Comparison of ENCODE assay signal across 19 cellular contexts in the genomic region with DNA sequence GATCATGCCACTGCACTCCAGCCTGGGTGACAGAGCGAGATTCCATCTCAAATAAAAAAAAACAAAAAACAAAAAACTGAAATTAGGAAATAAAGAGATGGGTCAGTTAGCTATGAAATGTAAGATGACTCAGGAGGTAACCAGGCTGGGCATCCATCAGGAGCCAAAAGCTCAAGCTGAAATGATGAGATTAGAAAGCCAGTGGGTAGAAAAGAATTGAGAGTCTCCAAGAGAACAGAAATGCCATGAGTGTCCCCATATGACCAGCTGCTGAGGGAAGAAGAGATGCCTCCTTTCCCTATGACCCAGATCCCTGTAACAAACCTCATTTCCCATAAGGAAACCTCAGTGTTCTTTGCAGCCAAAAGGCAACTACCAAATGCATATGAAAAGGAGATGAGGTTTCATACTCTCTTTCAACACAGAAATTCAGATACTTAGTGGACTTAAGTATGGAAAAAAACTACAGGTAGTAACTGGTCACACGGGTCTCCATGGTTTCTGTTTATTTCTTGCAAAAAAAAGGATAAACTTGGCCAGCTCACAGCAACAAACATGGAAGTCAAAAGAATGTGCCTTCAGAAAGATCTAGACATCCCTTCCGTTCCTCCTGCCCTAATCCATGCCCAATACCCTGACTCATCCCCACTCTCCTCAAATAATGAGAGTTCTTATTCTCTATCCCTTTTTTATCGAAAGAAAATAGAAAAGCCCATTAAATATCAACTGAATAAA. TPM values are rescaled to one million over a fixed set of nuclear protein-coding genes. Genes with fewer than 3 reads are reported as not detected.
DNase-seq lines count a peak whose midpoint lies in the region; ATAC-seq, FAIRE-seq and TF ChIP-seq lines count a peak whose summit lies in the region.
"Had no signal": no experiment of that assay in that cellular context is flagged by ENCODE, and none has a peak within 500 bp of the region (broad histone marks: within the 10 kb centered on the region; RNA-seq: fewer than 3 reads in every experiment).

No MANE protein-coding gene starts in this region.

- H2AFZ ChIP-seq in astrocyte (ENCODE audit: low read depth, low read length): no peak overlapping the region
- H2AFZ ChIP-seq: PC-9 had no signal

- no peaks in the 10 kb centered on the region for H3K27me3 ChIP-seq in breast epithelium
- no peaks in the 10 kb centered on the region for H3K27me3 ChIP-seq in astrocyte (ENCODE audit: insufficient read depth, low read length)
- no peaks in the 10 kb centered on the region for H3K27me3 ChIP-seq in subcutaneous abdominal adipose tissue (ENCODE audit: control insufficient read depth in 5 of 5, insufficient read depth in 4 of 5, low read length in 5 of 5)

- FAIRE-seq in astrocyte (lab: Jason Lieb, UNC): peak; percentile 62

- H3K27ac ChIP-seq in breast epithelium (no peak overlapping the region), astrocyte (ENCODE audit: low read depth, low read length) (peak overlapping the region; percentile 29), subcutaneous abdominal adipose tissue (ENCODE audit: low read depth, low read length) (peak overlapping the region; percentile 38)
- H3K27ac ChIP-seq: PC-9, thoracic aorta had no signal

- no peaks in the 10 kb centered on the region for H3K9me3 Mint-ChIP-seq in MCF 10A (ENCODE audit: unreplicated experiment)
- H3K9me3 Mint-ChIP-seq in astrocyte (ENCODE audit: unreplicated experiment): no peaks in the 10 kb centered on the region
- no peaks in the 10 kb centered on the region for H3K9me3 Mint-ChIP-seq in activated T-helper 2 cell treated with anti-CD3 and anti-CD28 coated beads, Interferon-gamma antibody, Interleukin-2, Interleukin-4, amounts not matched to agents 10 μg/mL and 5 μg/mL and 100 μg/mL, durations not matched to agents 14 hours and 24 hours and 36 hours
- H3K9me3 Mint-ChIP-seq: nephron progenitor cell, T-cell had no signal

- H3K27ac Mint-ChIP-seq in MCF 10A (ENCODE audit: low read depth, unreplicated experiment): peak overlapping the region; percentile 78
- H3K27ac Mint-ChIP-seq in astrocyte (ENCODE audit: unreplicated experiment): peak overlapping the region; percentile 72
- H3K27ac Mint-ChIP-seq in activated T-helper 2 cell treated with anti-CD3 and anti-CD28 coated beads, Interferon-gamma antibody, Interleukin-2, Interleukin-4, amounts not matched to agents 10 μg/mL and 5 μg/mL and 100 μg/mL, durations not matched to agents 14 hours and 24 hours and 36 hours: no peak overlapping the region
- H3K27ac Mint-ChIP-seq: nephron progenitor cell, T-cell had no signal

- H4K20me1 ChIP-seq in astrocyte (ENCODE audit: insufficient read depth, low read length): no peaks in the 10 kb centered on the region

- no peak for ATAC-seq in stimulated activated naive CD8-positive, alpha-beta T cell treated with anti-CD3 and anti-CD28 coated beads, Interleukin-15, Interleukin-2, amounts not matched to agents 100 U/mL and 50 U/mL, for 24 hours
- ATAC-seq: left lobe of liver, T-cell had no signal

- H3K4me1 ChIP-seq in breast epithelium (no peaks in the 10 kb centered on the region), astrocyte (ENCODE audit: insufficient read depth, low read length) (peaks cover 13% of the 10 kb centered on the region), subcutaneous abdominal adipose tissue (ENCODE audit: control insufficient read depth in 5 of 5, insufficient read depth in 5 of 5, low read length in 5 of 5) (peaks cover 3 to 34% (median 16%) of the 10 kb centered on the region in 5 donors)

- no peak overlapping the region for H3K4me3 Mint-ChIP-seq in MCF 10A (ENCODE audit: unreplicated experiment)
- no peak overlapping the region for H3K4me3 Mint-ChIP-seq in astrocyte (ENCODE audit: unreplicated experiment)
- no peak overlapping the region for H3K4me3 Mint-ChIP-seq in activated T-helper 2 cell treated with anti-CD3 and anti-CD28 coated beads, Interferon-gamma antibody, Interleukin-2, Interleukin-4, amounts not matched to agents 10 μg/mL and 5 μg/mL and 100 μg/mL, durations not matched to agents 14 hours and 24 hours and 36 hours (ENCODE audit: low read depth)
- H3K4me3 Mint-ChIP-seq: nephron progenitor cell, T-cell had no signal

- no peaks in the 10 kb centered on the region for H3K36me3 ChIP-seq in breast epithelium
- H3K36me3 ChIP-seq in astrocyte (ENCODE audit: insufficient read depth, low read length): no peaks in the 10 kb centered on the region
- peaks cover 0 to 2% (median 0%) of the 10 kb centered on the region in 5 donors for H3K36me3 ChIP-seq in subcutaneous abdominal adipose tissue (ENCODE audit: control insufficient read depth in 5 of 5, insufficient read depth in 5 of 5, low read length in 5 of 5)
- H3K36me3 ChIP-seq: thoracic aorta had no signal

- CTCF ChIA-PET in MCF 10A (lab: Yijun Ruan, JAX): interaction anchor here (0.6 kb wide), 2 partner anchors 13 to 1936 kb away, joined by 3 read pairs; no protein-coding TSS in a partner anchor

- H3K27me3 Mint-ChIP-seq in MCF 10A (ENCODE audit: insufficient read depth, unreplicated experiment) (no peaks in the 10 kb centered on the region), astrocyte (ENCODE audit: low read depth, unreplicated experiment) (no peaks in the 10 kb centered on the region)
- H3K27me3 Mint-ChIP-seq in activated T-helper 2 cell treated with anti-CD3 and anti-CD28 coated beads, Interferon-gamma antibody, Interleukin-2, Interleukin-4, amounts not matched to agents 10 μg/mL and 5 μg/mL and 100 μg/mL, durations not matched to agents 14 hours and 24 hours and 36 hours (ENCODE audit: low read depth): no peaks in the 10 kb centered on the region
- H3K27me3 Mint-ChIP-seq: T-cell had no signal

- no TSS peak for BruUV-seq in MCF 10A (replicated peaks; lab: Mats Ljungman, UMichigan)

- POLR2A ChIA-PET in MCF 10A (lab: Yijun Ruan, JAX): interaction anchor here (0.6 to 3.6 kb wide), 4 partner anchors 7 to 28 kb away, joined by 4 to 23 read pairs (median 5); a partner anchor contains a TSS

- intact Hi-C loops in MCF 10A (cut with micrococcal nuclease): no loop called here
- intact Hi-C loops in breast epithelium (cut with DNase I; ENCODE audit: low total_unique reads): no loop called here
- intact Hi-C loops in activated T-helper 2 cell treated with anti-CD3 and anti-CD28 coated beads, Interferon-gamma antibody, Interleukin-2, Interleukin-4, amounts not matched to agents 10 μg/mL and 5 μg/mL and 100 μg/mL, durations not matched to agents 14 hours and 24 hours and 36 hours (cut with micrococcal nuclease): no loop called here

- peak overlapping the region; percentile 43 for H3K4me2 ChIP-seq in astrocyte (ENCODE audit: low read length)
- H3K4me2 ChIP-seq: PC-9 had no signal

- H3K9ac ChIP-seq in astrocyte (ENCODE audit: low read length): no peak overlapping the region
- H3K9ac ChIP-seq in subcutaneous abdominal adipose tissue (ENCODE audit: low read length in 5 of 5): no peak overlapping the region

- DNase-seq in MCF 10A (ENCODE audit: unreplicated experiment) (peak; percentile 34), breast epithelium (ENCODE audit: low spot score in 2 of 2) (no peak), astrocyte (ENCODE audit: low read depth) (peak; percentile 45), fibroblast of villous mesenchyme (ENCODE audit: low read depth) (peak; percentile 30), middle frontal gyrus (ENCODE audit: extremely low spot score, low spot score) (no peak)
- no peak for DNase-seq in activated T-helper 2 cell treated with anti-CD3 and anti-CD28 coated beads, Interferon-gamma antibody, Interleukin-2, Interleukin-4, amounts not matched to agents 10 μg/mL and 5 μg/mL and 100 μg/mL, durations not matched to agents 14 hours and 24 hours and 36 hours (ENCODE audit: low spot score)
- DNase-seq in stimulated activated naive CD8-positive, alpha-beta T cell treated with anti-CD3 and anti-CD28 coated beads, Interleukin-15, Interleukin-2, amounts not matched to agents 100 U/mL and 50 U/mL, for 24 hours: no peak
- DNase-seq: activated CD4-positive, alpha-beta T cell treated with anti-CD3 and anti-CD28 coated beads for 1 hour; amniotic stem cell; effector memory CD4-positive, alpha-beta T cell; NCI-H1105 treated with DMSO at 0.1 percent for 48 hours; NCI-H446; nephron progenitor cell; T-cell had no signal

- H3K4me3 ChIP-seq in breast epithelium (no peak overlapping the region), astrocyte (ENCODE audit: insufficient read depth, low read depth, low read length) (no peak overlapping the region), fibroblast of villous mesenchyme (ENCODE audit: low read depth, low read length) (no peak overlapping the region), subcutaneous abdominal adipose tissue (ENCODE audit: low read depth in 1 of 5, low read length in 5 of 5) (peak overlapping the region in 1 of 5 donors; percentile 12)
- H3K4me3 ChIP-seq: PC-9, skin epidermis, thoracic aorta had no signal

- H3K4me1 Mint-ChIP-seq in MCF 10A (ENCODE audit: insufficient read depth, unreplicated experiment) (peaks cover 40% of the 10 kb centered on the region), astrocyte (ENCODE audit: low read depth, unreplicated experiment) (peaks cover 36% of the 10 kb centered on the region)
- peaks cover 49% of the 10 kb centered on the region for H3K4me1 Mint-ChIP-seq in activated T-helper 2 cell treated with anti-CD3 and anti-CD28 coated beads, Interferon-gamma antibody, Interleukin-2, Interleukin-4, amounts not matched to agents 10 μg/mL and 5 μg/mL and 100 μg/mL, durations not matched to agents 14 hours and 24 hours and 36 hours (ENCODE audit: low read depth)

- H3K36me3 Mint-ChIP-seq in MCF 10A (ENCODE audit: insufficient read depth, unreplicated experiment) (no peaks in the 10 kb centered on the region), astrocyte (ENCODE audit: low read depth, unreplicated experiment) (peaks cover 11% of the 10 kb centered on the region)
- H3K36me3 Mint-ChIP-seq in activated T-helper 2 cell treated with anti-CD3 and anti-CD28 coated beads, Interferon-gamma antibody, Interleukin-2, Interleukin-4, amounts not matched to agents 10 μg/mL and 5 μg/mL and 100 μg/mL, durations not matched to agents 14 hours and 24 hours and 36 hours (ENCODE audit: low read depth): peaks cover 25% of the 10 kb centered on the region

- no peak for TF ChIP-seq CTCF in MCF 10A (IDR thresholded peaks at IDR 0.05; ENCODE audit: unreplicated experiment)
- TF ChIP-seq CTCF in breast epithelium (IDR thresholded peaks at IDR 0.05): no peak
- TF ChIP-seq CTCF in astrocyte (IDR thresholded peaks at IDR 0.05; ENCODE audit: insufficient read depth, low read depth, low read length): no peak
- no peak for TF ChIP-seq CTCF in fibroblast of villous mesenchyme (IDR thresholded peaks at IDR 0.05; ENCODE audit: insufficient read depth, low read depth, low read length)

- H3K9me3 ChIP-seq in breast epithelium: no peaks in the 10 kb centered on the region
- H3K9me3 ChIP-seq in astrocyte (ENCODE audit: insufficient read depth, low read depth, low read length): no peaks in the 10 kb centered on the region
- H3K9me3 ChIP-seq in subcutaneous abdominal adipose tissue (ENCODE audit: control insufficient read depth in 5 of 5, low read length in 5 of 5): no peaks in the 10 kb centered on the region
- H3K9me3 ChIP-seq: thoracic aorta had no signal

- peaks cover 89% of the 10 kb centered on the region for H3K79me2 ChIP-seq in astrocyte (ENCODE audit: insufficient read depth, low read length)

- TF ChIP-seq POLR2A in breast epithelium (IDR thresholded peaks at IDR 0.05): no peak

RNA-seq across cellular contexts. Expression of a gene that starts 8.1 kb away (rescaled TPM):
- total RNA-seq in MCF 10A (2022): 14.6 and 22.9 TPM in 2 replicates
- 10 to 100 TPM; 14.7 to 28.7 (median 24.8) TPM for total RNA-seq in breast epithelium
- 38.6 and 43.2 TPM in 2 replicates for total RNA-seq in astrocyte
- 30.9 and 47.1 TPM in 2 replicates for total RNA-seq in fibroblast of villous mesenchyme
- total RNA-seq in activated T-helper 2 cell treated with anti-CD3 and anti-CD28 coated beads, Interferon-gamma antibody, Interleukin-2, Interleukin-4, amounts not matched to agents 10 μg/mL and 5 μg/mL and 100 μg/mL, durations not matched to agents 14 hours and 24 hours and 36 hours: 5.9 and 6.6 TPM in 2 replicates

Comparison
In these comparisons a context has a peak if more than half of its experiments do, and no peak if none do; other contexts are left out.
1. DNase-seq: peak in MCF 10A (single experiment), astrocyte (single experiment) and fibroblast of villous mesenchyme (single experiment); none in breast epithelium (0 of 2), middle frontal gyrus (single experiment), activated T-helper 2 cell treated with anti-CD3 and anti-CD28 coated beads, Interferon-gamma antibody, Interleukin-2, Interleukin-4, amounts not matched to agents 10 μg/mL and 5 μg/mL and 100 μg/mL, durations not matched to agents 14 hours and 24 hours and 36 hours (single experiment) and stimulated activated naive CD8-positive, alpha-beta T cell treated with anti-CD3 and anti-CD28 coated beads, Interleukin-15, Interleukin-2, amounts not matched to agents 100 U/mL and 50 U/mL, for 24 hours (single experiment).
2. H3K27ac ChIP-seq: peak in astrocyte (single experiment) and subcutaneous abdominal adipose tissue (single experiment); none in breast epithelium (0 of 2).